ENCODE assay signal across 28 cellular contexts in genomic region chr2:54655051-54655809, GRCh38.
"Had no signal": no experiment of that assay in that cellular context is flagged by ENCODE, and none has a peak within 500 bp of the region (broad histone marks: within the 10 kb centered on the region; RNA-seq: fewer than 3 reads in every experiment).

No MANE protein-coding gene starts in this region.

- H3K4me1 Mint-ChIP-seq: neural crest cell had no signal

- ATAC-seq: activated CD8-positive, alpha-beta T cell treated with anti-CD3 and anti-CD28 coated beads for 36 hours; esophagus mucosa; heart right ventricle; naive thymus-derived CD8-positive, alpha-beta T cell; pancreas; psoas muscle had no signal

- H3K27ac ChIP-seq: pancreas, psoas muscle, transverse colon had no signal

- H3K9me3 Mint-ChIP-seq: activated CD8-positive, alpha-beta T cell treated with anti-CD3 and anti-CD28 coated beads for 36 hours; central memory CD8-positive, alpha-beta T cell; naive thymus-derived CD8-positive, alpha-beta T cell; neural crest cell; T-helper 1 cell treated with Interleukin-12 subunit alpha and Interleukin-12 subunit beta and Interleukin-4 antibody, amounts not matched to agents 30 μg/mL and 1 μg/mL, for 36 hours had no signal

- H3K4me3 Mint-ChIP-seq: activated CD8-positive, alpha-beta T cell treated with anti-CD3 and anti-CD28 coated beads for 36 hours; activated naive CD8-positive, alpha-beta T cell; central memory CD8-positive, alpha-beta T cell; naive thymus-derived CD8-positive, alpha-beta T cell; neural crest cell; T-helper 1 cell treated with Interleukin-12 subunit alpha and Interleukin-12 subunit beta and Interleukin-4 antibody, amounts not matched to agents 30 μg/mL and 1 μg/mL, for 36 hours had no signal

- H3K4me3 ChIP-seq: heart right ventricle, pancreas, psoas muscle, smooth muscle cell, testis, transverse colon had no signal

- DNase-seq: activated CD4-positive, alpha-beta T cell treated with anti-CD3 and anti-CD28 coated beads, Interleukin-2, amount 50 U/mL, for 1 hour; activated CD4-positive, CD25-positive, alpha-beta regulatory T cell treated with anti-CD3 and anti-CD28 coated beads, Interleukin-2, amount 50 U/mL, for 72 hours; activated CD8-positive, alpha-beta T cell treated with anti-CD3 and anti-CD28 coated beads for 36 hours; activated effector memory CD4-positive, alpha-beta T cell treated with Interleukin-2 at 50 U/mL for 16 hours; activated naive CD4-positive, alpha-beta T cell treated with Interleukin-2 at 50 U/mL for 16 hours; activated T-cell treated with anti-CD3 and anti-CD28 coated beads, Interleukin-2, amount 50 U/mL, for 48 hours; anterior cingulate cortex; effector memory CD4-positive, alpha-beta T cell; foreskin melanocyte; heart right ventricle; naive thymus-derived CD8-positive, alpha-beta T cell; nucleus accumbens; pancreas; psoas muscle; stimulated activated CD4-positive, alpha-beta T cell treated with anti-CD3 and anti-CD28 coated beads, Interleukin-1b, Interleukin-23, amount 100 ng/mL, for 48 hours; stimulated activated naive CD4-positive, alpha-beta T cell treated with Interleukin-2 at 50 U/mL for 16 hours; T1000; testis; transverse colon had no signal

- H3K27ac Mint-ChIP-seq: activated CD8-positive, alpha-beta T cell treated with anti-CD3 and anti-CD28 coated beads for 36 hours; activated naive CD8-positive, alpha-beta T cell; T-helper 1 cell treated with Interleukin-12 subunit alpha and Interleukin-12 subunit beta and Interleukin-4 antibody, amounts not matched to agents 30 μg/mL and 1 μg/mL, for 36 hours had no signal

- H3K27me3 Mint-ChIP-seq: activated CD8-positive, alpha-beta T cell treated with anti-CD3 and anti-CD28 coated beads for 36 hours; activated naive CD8-positive, alpha-beta T cell; central memory CD8-positive, alpha-beta T cell; naive thymus-derived CD8-positive, alpha-beta T cell had no signal

- FAIRE-seq: bronchial epithelial cell, colon, pancreas, urothelium cell line had no signal

- H3K27me3 ChIP-seq: heart right ventricle, pancreas, testis, transverse colon had no signal

- H3K9me3 ChIP-seq: heart right ventricle, pancreas, psoas muscle, testis, transverse colon had no signal

- H3K4me1 ChIP-seq: pancreas, psoas muscle, testis had no signal
